11 cellular contexts compared by ENCODE assay signal in genomic region chr17:73641779-73642580, GRCh38. TPM values are rescaled to one million over a fixed set of nuclear protein-coding genes. Genes with fewer than 3 reads are reported as not detected.
DNase-seq lines count a peak whose midpoint lies in the region; ATAC-seq and TF ChIP-seq lines count a peak whose summit lies in the region.
"Had no signal": no experiment of that assay in that cellular context is flagged by ENCODE, and none has a peak within 500 bp of the region (broad histone marks: within the 10 kb centered on the region; RNA-seq: fewer than 3 reads in every experiment).

No MANE protein-coding gene starts in this region.

- peaks cover 23% of the 10 kb centered on the region for H3K4me1 Mint-ChIP-seq in activated naive CD4-positive, alpha-beta T cell treated with anti-CD3 and anti-CD28 coated beads, Interleukin-2, amount 10 ng/mL, durations not matched to agents 7 days and 5 days
- H3K4me1 Mint-ChIP-seq in glutamatergic neuron (ENCODE audit: low read depth, unreplicated experiment): peaks cover 25% of the 10 kb centered on the region

- DNase-seq in activated naive CD4-positive, alpha-beta T cell treated with anti-CD3 and anti-CD28 coated beads, Interleukin-2, amount 10 ng/mL, durations not matched to agents 7 days and 5 days: no peak
- DNase-seq in activated naive CD4-positive, alpha-beta T cell treated with anti-CD3 and anti-CD28 coated beads, Interleukin-2, amount 50 U/mL, for 16 hours: no peak
- peak; percentile 15 for DNase-seq in NCI-H446 treated with DMSO at 0.1 percent for 48 hours (lab: John Stamatoyannopoulos, UW)
- DNase-seq in glutamatergic neuron: peak; percentile 47
- no peak for DNase-seq in thoracic aorta (ENCODE audit: low spot score)
- DNase-seq in epidermal melanocyte (ENCODE audit: insufficient read length, low spot score): no peak
- no peak for DNase-seq in stimulated activated CD4-positive, alpha-beta T cell treated with anti-CD3 and anti-CD28 coated beads, Interleukin-4, amount 100 ng/mL, for 4 hours
- DNase-seq: activated CD8-positive, alpha-beta memory T cell treated with anti-CD3 and anti-CD28 coated beads, Interleukin-2, amount 10 ng/mL, durations not matched to agents 7 days and 5 days; foreskin melanocyte had no signal

- no peaks in the 10 kb centered on the region for H3K36me3 Mint-ChIP-seq in activated naive CD4-positive, alpha-beta T cell treated with anti-CD3 and anti-CD28 coated beads, Interleukin-2, amount 10 ng/mL, durations not matched to agents 7 days and 5 days
- H3K36me3 Mint-ChIP-seq in glutamatergic neuron (ENCODE audit: unreplicated experiment): no peaks in the 10 kb centered on the region
- H3K36me3 Mint-ChIP-seq: activated CD8-positive, alpha-beta memory T cell treated with anti-CD3 and anti-CD28 coated beads, Interleukin-2, amount 10 ng/mL, durations not matched to agents 7 days and 5 days had no signal

- ATAC-seq in thoracic aorta (ENCODE audit: insufficient number of reproducible peaks, low FRiP score, low read depth) (no peak), GM18868 (IDR thresholded peaks at IDR 0.05; ENCODE audit: unreplicated experiment) (no peak)

- no peaks in the 10 kb centered on the region for H3K9me3 Mint-ChIP-seq in activated naive CD4-positive, alpha-beta T cell treated with anti-CD3 and anti-CD28 coated beads, Interleukin-2, amount 10 ng/mL, durations not matched to agents 7 days and 5 days
- H3K9me3 Mint-ChIP-seq in glutamatergic neuron (ENCODE audit: unreplicated experiment): peaks cover 3% of the 10 kb centered on the region

- CTCF ChIA-PET in activated naive CD4-positive, alpha-beta T cell treated with anti-CD3 and anti-CD28 coated beads, Interleukin-2, amount 10 ng/mL, durations not matched to agents 7 days and 5 days (lab: Charles Lee): interaction anchor here (1.2 kb wide), 1 partner anchor 80 kb away, joined by 3 read pairs; no protein-coding TSS in a partner anchor

- peak overlapping the region; percentile 3 for H3K4me3 ChIP-seq in thoracic aorta

- H3K4me1 ChIP-seq in thoracic aorta (ENCODE audit: control insufficient read depth in 1 of 2, low read depth in 2 of 2): peaks cover 16 to 60% of the 10 kb centered on the region in 2 donors

- no peaks in the 10 kb centered on the region for H3K9me3 ChIP-seq in thoracic aorta

- H3K27me3 ChIP-seq in thoracic aorta (replicated peaks; ENCODE audit: insufficient read depth): no peaks in the 10 kb centered on the region

- peak overlapping the region; percentile 69 for H3K4me3 Mint-ChIP-seq in activated naive CD4-positive, alpha-beta T cell treated with anti-CD3 and anti-CD28 coated beads, Interleukin-2, amount 10 ng/mL, durations not matched to agents 7 days and 5 days
- H3K4me3 Mint-ChIP-seq in glutamatergic neuron (ENCODE audit: unreplicated experiment): peak overlapping the region; percentile 72

- TF ChIP-seq CTCF in glutamatergic neuron (IDR thresholded peaks at IDR 0.05; ENCODE audit: partially characterized antibody, unreplicated experiment) (no peak), thoracic aorta (IDR thresholded peaks at IDR 0.05) (no peak)

- H3K27ac Mint-ChIP-seq in activated naive CD4-positive, alpha-beta T cell treated with anti-CD3 and anti-CD28 coated beads, Interleukin-2, amount 10 ng/mL, durations not matched to agents 7 days and 5 days: no peak overlapping the region
- no peak overlapping the region for H3K27ac Mint-ChIP-seq in glutamatergic neuron (ENCODE audit: unreplicated experiment)
- H3K27ac Mint-ChIP-seq: activated CD8-positive, alpha-beta memory T cell treated with anti-CD3 and anti-CD28 coated beads, Interleukin-2, amount 10 ng/mL, durations not matched to agents 7 days and 5 days had no signal

- peaks cover 72% of the 10 kb centered on the region for H3K27me3 Mint-ChIP-seq in activated naive CD4-positive, alpha-beta T cell treated with anti-CD3 and anti-CD28 coated beads, Interleukin-2, amount 10 ng/mL, durations not matched to agents 7 days and 5 days
- peaks cover 3% of the 10 kb centered on the region for H3K27me3 Mint-ChIP-seq in glutamatergic neuron (ENCODE audit: unreplicated experiment)

- H3K36me3 ChIP-seq in thoracic aorta: no peaks in the 10 kb centered on the region

- H3K27ac ChIP-seq in thoracic aorta: peak overlapping the region in 1 of 2 donors; percentile 56

RNA-seq across cellular contexts. Expression of gene SDK2, which starts 2.3 kb away (rescaled TPM):
- total RNA-seq in glutamatergic neuron (ENCODE audit: unreplicated experiment) (12.3 TPM), thoracic aorta (1 to 10 TPM; 6.0 to 8.9 TPM)
- total RNA-seq: lung microvascular endothelial cell had no signal

Comparison
In these comparisons a context has a peak if more than half of its experiments do, and no peak if none do; other contexts are left out.
1. DNase-seq: peak in NCI-H446 treated with DMSO at 0.1 percent for 48 hours (single experiment) and glutamatergic neuron (single experiment); none in activated naive CD4-positive, alpha-beta T cell treated with anti-CD3 and anti-CD28 coated beads, Interleukin-2, amount 10 ng/mL, durations not matched to agents 7 days and 5 days (single experiment), activated naive CD4-positive, alpha-beta T cell treated with anti-CD3 and anti-CD28 coated beads, Interleukin-2, amount 50 U/mL, for 16 hours (single experiment), thoracic aorta (single experiment), epidermal melanocyte (single experiment) and stimulated activated CD4-positive, alpha-beta T cell treated with anti-CD3 and anti-CD28 coated beads, Interleukin-4, amount 100 ng/mL, for 4 hours (0 of 2).